In the genomic region with DNA sequence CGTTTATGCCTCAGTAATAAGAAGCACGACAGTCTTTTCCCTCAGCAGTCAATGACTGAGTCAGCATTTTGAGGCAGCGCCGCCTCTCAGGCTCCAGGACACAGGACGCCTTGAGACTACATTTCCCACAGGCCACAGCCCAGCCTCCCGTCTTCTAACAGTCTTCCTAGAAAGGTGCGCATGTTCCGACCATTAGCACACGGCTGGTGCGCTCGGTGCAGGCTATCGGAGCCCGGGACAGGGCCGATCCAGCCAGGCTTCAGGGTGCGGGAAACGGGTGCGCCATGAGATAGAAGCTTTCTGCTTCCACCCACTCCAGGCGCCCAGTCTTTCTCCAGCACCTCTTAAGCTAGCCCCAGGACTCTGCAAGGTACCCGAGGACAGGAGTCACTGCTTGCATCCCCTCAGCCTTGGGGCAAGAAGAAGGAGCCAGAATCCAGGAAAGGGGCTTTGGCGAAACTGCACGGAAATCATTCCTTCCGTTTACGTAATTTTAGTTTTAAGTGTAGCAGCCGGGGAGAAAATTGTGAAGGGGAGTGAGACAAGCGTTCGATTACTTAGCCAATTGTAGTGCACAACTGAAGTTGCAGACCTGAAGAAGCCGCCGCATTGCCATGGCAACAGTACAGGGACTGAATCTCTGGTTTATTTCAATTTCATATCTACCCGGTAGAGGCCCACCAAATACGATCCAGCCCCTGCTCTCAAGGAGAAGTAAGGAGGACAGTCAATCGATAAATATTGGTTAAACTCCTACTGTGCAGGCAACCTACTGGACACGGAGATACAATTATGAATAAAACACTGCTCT, we compare ENCODE assay signal across 8 cellular contexts. TPM values are rescaled to one million over a fixed set of nuclear protein-coding genes. Genes with fewer than 3 reads are reported as not detected.
DNase-seq lines count a peak whose midpoint lies in the region; ATAC-seq and TF ChIP-seq lines count a peak whose summit lies in the region.

No MANE protein-coding gene starts in this region.

- DNase-seq in NCI-H2171 (lab: John Stamatoyannopoulos, UW): peak; percentile 14
- peak; percentile 17 for DNase-seq in activated T-helper 2 cell treated with anti-CD3 and anti-CD28 coated beads, Interferon-gamma antibody, Interleukin-2, Interleukin-4, amounts not matched to agents 10 μg/mL and 5 μg/mL and 100 μg/mL, durations not matched to agents 14 hours and 24 hours and 36 hours (ENCODE audit: low spot score)
- peak; percentile 80 for DNase-seq in fibroblast of mammary gland (ENCODE audit: low read depth)
- peak in 1 of 2 donors; percentile 49 for DNase-seq in stimulated activated effector memory CD8-positive, alpha-beta T cell treated with anti-CD3 and anti-CD28 coated beads, Interleukin-12 subunit alpha, Interleukin-12 subunit beta, amount 100 ng/mL, for 72 hours (ENCODE audit: low spot score in 2 of 2)
- DNase-seq in HuH-7.5 (ENCODE audit: low spot score): no peak

- H3K4me1 ChIP-seq in mucosa of stomach (ENCODE audit: control insufficient read depth, insufficient read depth, low read length): peaks cover 7% of the 10 kb centered on the region

- TF ChIP-seq CTCF in fibroblast of mammary gland (conservative IDR thresholded peaks at IDR 0.05; ENCODE audit: control insufficient read depth, insufficient read depth, low read depth, low read length): no peak

- H3K27ac Mint-ChIP-seq in activated T-helper 2 cell treated with anti-CD3 and anti-CD28 coated beads, Interferon-gamma antibody, Interleukin-2, Interleukin-4, amounts not matched to agents 10 μg/mL and 5 μg/mL and 100 μg/mL, durations not matched to agents 14 hours and 24 hours and 36 hours: no peak overlapping the region
- no peak overlapping the region for H3K27ac Mint-ChIP-seq in stimulated activated effector memory CD8-positive, alpha-beta T cell treated with anti-CD3 and anti-CD28 coated beads, Interleukin-12 subunit alpha, Interleukin-12 subunit beta, amount 100 ng/mL, for 72 hours

- peaks cover 10% of the 10 kb centered on the region for H3K4me1 Mint-ChIP-seq in activated T-helper 2 cell treated with anti-CD3 and anti-CD28 coated beads, Interferon-gamma antibody, Interleukin-2, Interleukin-4, amounts not matched to agents 10 μg/mL and 5 μg/mL and 100 μg/mL, durations not matched to agents 14 hours and 24 hours and 36 hours (ENCODE audit: low read depth)
- peaks cover 8% of the 10 kb centered on the region for H3K4me1 Mint-ChIP-seq in stimulated activated effector memory CD8-positive, alpha-beta T cell treated with anti-CD3 and anti-CD28 coated beads, Interleukin-12 subunit alpha, Interleukin-12 subunit beta, amount 100 ng/mL, for 72 hours

- peaks cover 18% of the 10 kb centered on the region for H3K27me3 Mint-ChIP-seq in activated T-helper 2 cell treated with anti-CD3 and anti-CD28 coated beads, Interferon-gamma antibody, Interleukin-2, Interleukin-4, amounts not matched to agents 10 μg/mL and 5 μg/mL and 100 μg/mL, durations not matched to agents 14 hours and 24 hours and 36 hours (ENCODE audit: low read depth)

- intact Hi-C loops in activated T-helper 2 cell treated with anti-CD3 and anti-CD28 coated beads, Interferon-gamma antibody, Interleukin-2, Interleukin-4, amounts not matched to agents 10 μg/mL and 5 μg/mL and 100 μg/mL, durations not matched to agents 14 hours and 24 hours and 36 hours (cut with micrococcal nuclease): no loop called here

- H3K9me3 ChIP-seq in mucosa of stomach (ENCODE audit: control insufficient read depth, low read length): no peaks in the 10 kb centered on the region

- peak overlapping the region; percentile 61 for H3K4me3 Mint-ChIP-seq in activated T-helper 2 cell treated with anti-CD3 and anti-CD28 coated beads, Interferon-gamma antibody, Interleukin-2, Interleukin-4, amounts not matched to agents 10 μg/mL and 5 μg/mL and 100 μg/mL, durations not matched to agents 14 hours and 24 hours and 36 hours (ENCODE audit: low read depth)
- H3K4me3 Mint-ChIP-seq in stimulated activated effector memory CD8-positive, alpha-beta T cell treated with anti-CD3 and anti-CD28 coated beads, Interleukin-12 subunit alpha, Interleukin-12 subunit beta, amount 100 ng/mL, for 72 hours: peak overlapping the region; percentile 58

- H3K4me3 ChIP-seq in fibroblast of mammary gland (ENCODE audit: control insufficient read depth, low read depth, low read length) (peak overlapping the region; percentile 54), mucosa of stomach (ENCODE audit: low read length) (peak overlapping the region; percentile 33)

- H3K27me3 ChIP-seq in mucosa of stomach (ENCODE audit: control insufficient read depth, insufficient read depth, low read length): no peaks in the 10 kb centered on the region

- ATAC-seq in GM18511 (IDR thresholded peaks at IDR 0.05; ENCODE audit: unreplicated experiment): peak; percentile 69
- ATAC-seq in stimulated activated effector memory CD8-positive, alpha-beta T cell treated with anti-CD3 and anti-CD28 coated beads, Interleukin-12 subunit alpha, Interleukin-12 subunit beta, amount 100 ng/mL, for 72 hours: peak; percentile 62
- no peak for ATAC-seq in HG03095 (IDR thresholded peaks at IDR 0.05; ENCODE audit: unreplicated experiment)

- H3K9me3 Mint-ChIP-seq in activated T-helper 2 cell treated with anti-CD3 and anti-CD28 coated beads, Interferon-gamma antibody, Interleukin-2, Interleukin-4, amounts not matched to agents 10 μg/mL and 5 μg/mL and 100 μg/mL, durations not matched to agents 14 hours and 24 hours and 36 hours: no peaks in the 10 kb centered on the region
- H3K9me3 Mint-ChIP-seq in stimulated activated effector memory CD8-positive, alpha-beta T cell treated with anti-CD3 and anti-CD28 coated beads, Interleukin-12 subunit alpha, Interleukin-12 subunit beta, amount 100 ng/mL, for 72 hours: no peaks in the 10 kb centered on the region

- peak overlapping the region; percentile 59 for H3K9ac ChIP-seq in mucosa of stomach (ENCODE audit: low read length)

- H3K36me3 ChIP-seq in mucosa of stomach (ENCODE audit: control insufficient read depth, insufficient read depth, low read length): no peaks in the 10 kb centered on the region

- no peaks in the 10 kb centered on the region for H3K36me3 Mint-ChIP-seq in activated T-helper 2 cell treated with anti-CD3 and anti-CD28 coated beads, Interferon-gamma antibody, Interleukin-2, Interleukin-4, amounts not matched to agents 10 μg/mL and 5 μg/mL and 100 μg/mL, durations not matched to agents 14 hours and 24 hours and 36 hours (ENCODE audit: low read depth)
- no peaks in the 10 kb centered on the region for H3K36me3 Mint-ChIP-seq in stimulated activated effector memory CD8-positive, alpha-beta T cell treated with anti-CD3 and anti-CD28 coated beads, Interleukin-12 subunit alpha, Interleukin-12 subunit beta, amount 100 ng/mL, for 72 hours

RNA-seq across cellular contexts. Expression of a gene that starts 53.9 kb away (rescaled TPM):
- total RNA-seq in activated T-helper 2 cell treated with anti-CD3 and anti-CD28 coated beads, Interferon-gamma antibody, Interleukin-2, Interleukin-4, amounts not matched to agents 10 μg/mL and 5 μg/mL and 100 μg/mL, durations not matched to agents 14 hours and 24 hours and 36 hours: 5.4 and 6.4 TPM in 2 replicates
